8 cellular contexts compared by ENCODE assay signal in the genomic region with DNA sequence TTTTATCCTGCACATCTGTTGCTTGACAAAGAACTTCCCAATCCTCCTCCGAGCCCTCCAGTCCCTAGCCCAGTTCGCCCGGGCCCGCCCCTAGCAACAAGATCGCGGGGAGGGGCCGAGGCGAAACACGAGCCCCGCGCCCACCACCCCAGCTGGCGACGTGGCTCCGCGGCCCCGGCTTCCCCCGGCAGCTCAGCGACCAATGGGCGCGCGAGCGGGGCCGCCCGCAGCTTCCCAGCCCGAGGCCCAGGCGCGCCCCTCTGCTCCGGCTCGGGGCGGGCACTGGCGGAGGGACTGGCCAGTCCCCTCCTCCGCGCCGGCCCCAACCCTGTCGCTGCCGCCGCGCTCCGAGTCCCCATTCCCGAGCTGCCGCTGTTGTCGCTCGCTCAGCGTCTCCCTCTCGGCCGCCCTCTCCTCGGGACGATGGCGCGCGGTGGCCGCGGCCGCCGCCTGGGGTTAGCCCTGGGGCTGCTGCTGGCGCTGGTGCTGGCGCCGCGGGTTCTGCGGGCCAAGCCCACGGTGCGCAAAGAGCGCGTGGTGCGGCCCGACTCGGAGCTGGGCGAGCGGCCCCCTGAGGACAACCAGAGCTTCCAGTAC. TPM values are rescaled to one million over a fixed set of nuclear protein-coding genes. Genes with fewer than 3 reads are reported as not detected.
DNase-seq lines count a peak whose midpoint lies in the region; ATAC-seq, FAIRE-seq and TF ChIP-seq lines count a peak whose summit lies in the region.

A gene (plus strand): TSS at position 301 of the 597 bp plus-strand sequence. CDS start 123 bp downstream, at position 424.

- H3K36me3 ChIP-seq in endothelial cell of umbilical vein (ENCODE audit: control insufficient read depth in 2 of 2, extremely low read depth in 1 of 2, insufficient read depth in 2 of 2, low read length in 2 of 2) (no peaks in the 10 kb centered on the region), mesodermal cell (ENCODE audit: control insufficient read depth, insufficient read depth, low read length) (peaks cover 21% of the 10 kb centered on the region)

- H3K79me2 ChIP-seq in endothelial cell of umbilical vein (ENCODE audit: control insufficient read depth, insufficient read depth, low read length): peaks cover 45% of the 10 kb centered on the region

- dilution Hi-C loops in endothelial cell of umbilical vein (cut with MboI; ENCODE audit: extremely low pct_ligation_motif_present, low sequenced_read_pairs): no loop called here

- no peaks in the 10 kb centered on the region for H3K27me3 ChIP-seq in endothelial cell of umbilical vein (ENCODE audit: control insufficient read depth in 2 of 2, insufficient read depth in 2 of 2, low read length in 2 of 2)

- BruUV-seq in endothelial cell of umbilical vein (replicated peaks; lab: Mats Ljungman, UMichigan): no TSS peak

- H3K9ac ChIP-seq in endothelial cell of umbilical vein (replicated peaks; ENCODE audit: extremely low read depth, insufficient read depth, low read length): peak within 1 kb of the TSS; percentile 93

- intact Hi-C loops in endothelial cell of umbilical vein (cut with micrococcal nuclease): loop anchor here (2.0 to 5.0 kb wide), 3 partner anchors 38 to 724 kb away; a partner anchor contains a TSS

- H2AFZ ChIP-seq in endothelial cell of umbilical vein (ENCODE audit: low read depth, low read length): peak within 1 kb of the TSS; percentile 53

- CTCF ChIA-PET in AG04449 (lab: Yijun Ruan, JAX) (interaction anchor here (1.5 to 1.6 kb wide), 2 partner anchors 38 to 83 kb away, joined by 3 to 11 read pairs; no protein-coding TSS in a partner anchor), endothelial cell of umbilical vein (lab: Charles Lee) (interaction anchor here (0.9 to 2.6 kb wide), 6 partner anchors 12 to 85 kb away, joined by 3 to 13 read pairs (median 4); no protein-coding TSS in a partner anchor)

- H3K9me3 ChIP-seq in endothelial cell of umbilical vein (replicated peaks; ENCODE audit: control insufficient read depth, insufficient read depth, low read length) (no peaks in the 10 kb centered on the region), mesodermal cell (ENCODE audit: control insufficient read depth, low read length) (no peaks in the 10 kb centered on the region)

- FAIRE-seq in endothelial cell of umbilical vein (lab: Jason Lieb, UNC): peak; percentile 77

- peaks cover 3% of the 10 kb centered on the region for H4K20me1 ChIP-seq in endothelial cell of umbilical vein (replicated peaks; ENCODE audit: control insufficient read depth, extremely low read depth, insufficient read depth, low read length)

- TF ChIP-seq CTCF in AG04449 (IDR thresholded peaks at IDR 0.05; ENCODE audit: insufficient read depth, low read length, missing control alignments): no peak
- no peak for TF ChIP-seq CTCF in endothelial cell of umbilical vein (IDR thresholded peaks at IDR 0.05; ENCODE audit: extremely low read depth in 1 of 2, insufficient read depth in 1 of 2, low read depth in 1 of 2, low read length in 2 of 2)

- ATAC-seq in GM18519 (IDR thresholded peaks at IDR 0.05; ENCODE audit: low FRiP score, unreplicated experiment): peak; percentile 33
- peak; percentile 52 for ATAC-seq in HG03025 (IDR thresholded peaks at IDR 0.05; ENCODE audit: low FRiP score, unreplicated experiment)

- H3K4me1 ChIP-seq in endothelial cell of umbilical vein (ENCODE audit: control insufficient read depth, extremely low read depth, insufficient read depth, low read length): peaks cover 45% of the 10 kb centered on the region
- H3K4me1 ChIP-seq in mesodermal cell (ENCODE audit: control insufficient read depth, insufficient read depth, low read length, poor library complexity, severe bottlenecking): peaks cover 38% of the 10 kb centered on the region

- H3K27ac ChIP-seq in endothelial cell of umbilical vein (ENCODE audit: insufficient read depth, low read depth, low read length) (peak within 1 kb of the TSS; percentile 86), mesodermal cell (ENCODE audit: low read depth, low read length, severe bottlenecking) (peak within 1 kb of the TSS; percentile 93)

- H3K4me3 ChIP-seq in AG04449 (ENCODE audit: low read depth, low read length): peak within 1 kb of the TSS; percentile 82
- peak within 1 kb of the TSS; percentile 57 to 84 (median 72) for H3K4me3 ChIP-seq in endothelial cell of umbilical vein (replicated peaks in 1 of 3; ENCODE audit: insufficient read depth in 1 of 3, low read depth in 1 of 3, low read length in 3 of 3)
- H3K4me3 ChIP-seq in mesodermal cell (ENCODE audit: extremely low read depth, insufficient read depth, low read length, poor library complexity, severe bottlenecking): peak within 1 kb of the TSS; percentile 77

- peak; percentile 34 for TF ChIP-seq POLR2A in endothelial cell of umbilical vein (IDR thresholded peaks at IDR 0.05; ENCODE audit: low read depth, low read length)

- no peaks in the 10 kb centered on the region for H3K9me1 ChIP-seq in endothelial cell of umbilical vein (replicated peaks; ENCODE audit: control insufficient read depth, extremely low read depth, insufficient read depth, low read length)

- DNase-seq in AG04449 (ENCODE audit: low read depth, low spot score): no peak
- peak; percentile 39 for DNase-seq in NCI-H510A treated with DMSO at 0.1 percent for 48 hours (lab: John Stamatoyannopoulos, UW)
- DNase-seq in activated CD8-positive, alpha-beta memory T cell treated with anti-CD3 and anti-CD28 coated beads, Interleukin-2, amount 50 U/mL, for 4 hours: peak; percentile 47
- DNase-seq in endothelial cell of umbilical vein (ENCODE audit: low read depth, low spot score): peak; percentile 88
- peak; percentile 11 for DNase-seq in stimulated activated CD8-positive, alpha-beta memory T cell treated with anti-CD3 and anti-CD28 coated beads, Interleukin-7, amount 100 ng/mL, for 24 hours (ENCODE audit: low read depth)

- peak within 1 kb of the TSS; percentile 54 for H3K4me2 ChIP-seq in endothelial cell of umbilical vein (ENCODE audit: insufficient read depth, low read length)

- POLR2A ChIA-PET in AG04449 (lab: Yijun Ruan, JAX) (interaction anchor here (0.6 to 2.2 kb wide), 6 partner anchors 9 to 56 kb away, joined by 4 to 8 read pairs (median 6); no protein-coding TSS in a partner anchor), endothelial cell of umbilical vein (lab: Charles Lee) (interaction anchor here (1.2 to 1.3 kb wide), 2 partner anchors 10 to 12 kb away, joined by 4 to 11 read pairs; no protein-coding TSS in a partner anchor)

- 0 to 1% methylated on average over 32 to 39 of the region's 69 CpGs for WGBS in mesodermal cell (ENCODE audit: insufficient coverage in 2 of 2), 2 experiments

TF ChIP-seq in endothelial cell of umbilical vein, 7 proteins besides CTCF, POLR2A, EP300 and RAD21:
- TF ChIP-seq GATA2 (IDR thresholded peaks at IDR 0.05; ENCODE audit: insufficient read depth, insufficient read length, low read depth, low read length) (no peak), POLR2AphosphoS5 (IDR thresholded peaks at IDR 0.05; ENCODE audit: insufficient read depth, low read depth, low read length) (peak; percentile 72)

RNA-seq across cellular contexts. Expression of the gene that starts here (rescaled TPM):
- 254 and 285 TPM in 2 replicates for total RNA-seq in endothelial cell of umbilical vein
- 168 and 174 TPM in 2 replicates for polyA plus RNA-seq in endothelial cell of umbilical vein
- polyA plus RNA-seq in endothelial cell of umbilical vein (2011; cell fraction: cytosol; rRNA removed): 197 and 204 TPM in 2 replicates
- 205 and 279 TPM in 2 replicates for polyA plus RNA-seq in endothelial cell of umbilical vein (2011; cell fraction: nucleus; rRNA removed)
- polyA plus RNA-seq in endothelial cell of umbilical vein (2012): 300 and 324 TPM in 2 replicates
- polyA minus RNA-seq in endothelial cell of umbilical vein: 149 and 152 TPM in 2 replicates
- polyA minus RNA-seq in endothelial cell of umbilical vein (2011; cell fraction: cytosol; rRNA and poly(A)+ RNA removed): 104 TPM
- polyA minus RNA-seq in endothelial cell of umbilical vein (2011; cell fraction: nucleus; rRNA and poly(A)+ RNA removed): 105 and 133 TPM in 2 replicates
- polyA plus RNA-seq in mesodermal cell (2013, experiment 1 of 2): 239 TPM
- polyA plus RNA-seq in mesodermal cell (2013, experiment 2 of 2): 268 TPM
